Comparison of ENCODE assay signal across 2 cellular contexts in genomic region chr7:39588401-39588800, GRCh38.
TF ChIP-seq lines count a peak whose summit lies in the region.

No MANE protein-coding gene starts in this region.

TF ChIP-seq in HEK293T, 16 proteins besides CTCF, POLR2A, EP300 and RAD21:
- TF ChIP-seq FOXM1 (IDR thresholded peaks at IDR 0.05; ENCODE audit: borderline replicate concordance) (no peak), TARDBP (IDR thresholded peaks at IDR 0.05) (no peak), ZNF384 (IDR thresholded peaks at IDR 0.05) (0 out of 2 replicates have a peak, but pooled peaks have one; percentile 39), ARNT (IDR thresholded peaks at IDR 0.05) (no peak), BHLHE40 (IDR thresholded peaks at IDR 0.05; ENCODE audit: borderline replicate concordance) (no peak), SP1 (IDR thresholded peaks at IDR 0.05) (no peak), L3MBTL2 (conservative IDR thresholded peaks at IDR 0.05) (no peak)

TF ChIP-seq in K562, 482 proteins besides CTCF, POLR2A, EP300 and RAD21:
- TF ChIP-seq FOXA1 (IDR thresholded peaks at IDR 0.05; ENCODE audit: borderline replicate concordance): no peak
- no peak for TF ChIP-seq KLF1 (tag; IDR thresholded peaks at IDR 0.05)
- TF ChIP-seq CEBPZ (IDR thresholded peaks at IDR 0.05; ENCODE audit: borderline replicate concordance, low read depth, low read length): no peak
- no peak for TF ChIP-seq ZBTB7A (IDR thresholded peaks at IDR 0.05; ENCODE audit: borderline replicate concordance, control insufficient read depth, low read depth, low read length)
- no peak for TF ChIP-seq HNRNPL (IDR thresholded peaks at IDR 0.05; ENCODE audit: low read depth, low read length)
- TF ChIP-seq, protein P1, sequence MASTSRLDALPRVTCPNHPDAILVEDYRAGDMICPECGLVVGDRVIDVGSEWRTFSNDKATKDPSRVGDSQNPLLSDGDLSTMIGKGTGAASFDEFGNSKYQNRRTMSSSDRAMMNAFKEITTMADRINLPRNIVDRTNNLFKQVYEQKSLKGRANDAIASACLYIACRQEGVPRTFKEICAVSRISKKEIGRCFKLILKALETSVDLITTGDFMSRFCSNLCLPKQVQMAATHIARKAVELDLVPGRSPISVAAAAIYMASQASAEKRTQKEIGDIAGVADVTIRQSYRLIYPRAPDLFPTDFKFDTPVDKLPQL (IDR thresholded peaks at IDR 0.05; ENCODE audit: extremely low read depth, insufficient read length): no peak
- no peak for TF ChIP-seq ZNF407 (IDR thresholded peaks at IDR 0.05; ENCODE audit: low read depth)
- no peak for TF ChIP-seq PTBP1 (IDR thresholded peaks at IDR 0.05; ENCODE audit: low read depth, low read length)
- TF ChIP-seq IRF2 (CRISPR knock-in tag; IDR thresholded peaks at IDR 0.05): no peak
- TF ChIP-seq SIRT6 (IDR thresholded peaks at IDR 0.05; ENCODE audit: low read depth, low read length): no peak
- TF ChIP-seq, protein P2, sequence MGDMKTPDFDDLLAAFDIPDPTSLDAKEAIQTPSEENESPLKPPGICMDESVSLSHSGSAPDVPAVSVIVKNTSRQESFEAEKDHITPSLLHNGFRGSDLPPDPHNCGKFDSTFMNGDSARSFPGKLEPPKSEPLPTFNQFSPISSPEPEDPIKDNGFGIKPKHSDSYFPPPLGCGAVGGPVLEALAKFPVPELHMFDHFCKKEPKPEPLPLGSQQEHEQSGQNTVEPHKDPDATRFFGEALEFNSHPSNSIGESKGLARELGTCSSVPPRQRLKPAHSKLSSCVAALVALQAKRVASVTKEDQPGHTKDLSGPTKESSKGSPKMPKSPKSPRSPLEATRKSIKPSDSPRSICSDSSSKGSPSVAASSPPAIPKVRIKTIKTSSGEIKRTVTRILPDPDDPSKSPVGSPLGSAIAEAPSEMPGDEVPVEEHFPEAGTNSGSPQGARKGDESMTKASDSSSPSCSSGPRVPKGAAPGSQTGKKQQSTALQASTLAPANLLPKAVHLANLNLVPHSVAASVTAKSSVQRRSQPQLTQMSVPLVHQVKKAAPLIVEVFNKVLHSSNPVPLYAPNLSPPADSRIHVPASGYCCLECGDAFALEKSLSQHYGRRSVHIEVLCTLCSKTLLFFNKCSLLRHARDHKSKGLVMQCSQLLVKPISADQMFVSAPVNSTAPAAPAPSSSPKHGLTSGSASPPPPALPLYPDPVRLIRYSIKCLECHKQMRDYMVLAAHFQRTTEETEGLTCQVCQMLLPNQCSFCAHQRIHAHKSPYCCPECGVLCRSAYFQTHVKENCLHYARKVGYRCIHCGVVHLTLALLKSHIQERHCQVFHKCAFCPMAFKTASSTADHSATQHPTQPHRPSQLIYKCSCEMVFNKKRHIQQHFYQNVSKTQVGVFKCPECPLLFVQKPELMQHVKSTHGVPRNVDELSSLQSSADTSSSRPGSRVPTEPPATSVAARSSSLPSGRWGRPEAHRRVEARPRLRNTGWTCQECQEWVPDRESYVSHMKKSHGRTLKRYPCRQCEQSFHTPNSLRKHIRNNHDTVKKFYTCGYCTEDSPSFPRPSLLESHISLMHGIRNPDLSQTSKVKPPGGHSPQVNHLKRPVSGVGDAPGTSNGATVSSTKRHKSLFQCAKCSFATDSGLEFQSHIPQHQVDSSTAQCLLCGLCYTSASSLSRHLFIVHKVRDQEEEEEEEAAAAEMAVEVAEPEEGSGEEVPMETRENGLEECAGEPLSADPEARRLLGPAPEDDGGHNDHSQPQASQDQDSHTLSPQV (IDR thresholded peaks at IDR 0.05): no peak
- TF ChIP-seq GTF2E2 (tag; IDR thresholded peaks at IDR 0.05): no peak
